In the genomic region with DNA sequence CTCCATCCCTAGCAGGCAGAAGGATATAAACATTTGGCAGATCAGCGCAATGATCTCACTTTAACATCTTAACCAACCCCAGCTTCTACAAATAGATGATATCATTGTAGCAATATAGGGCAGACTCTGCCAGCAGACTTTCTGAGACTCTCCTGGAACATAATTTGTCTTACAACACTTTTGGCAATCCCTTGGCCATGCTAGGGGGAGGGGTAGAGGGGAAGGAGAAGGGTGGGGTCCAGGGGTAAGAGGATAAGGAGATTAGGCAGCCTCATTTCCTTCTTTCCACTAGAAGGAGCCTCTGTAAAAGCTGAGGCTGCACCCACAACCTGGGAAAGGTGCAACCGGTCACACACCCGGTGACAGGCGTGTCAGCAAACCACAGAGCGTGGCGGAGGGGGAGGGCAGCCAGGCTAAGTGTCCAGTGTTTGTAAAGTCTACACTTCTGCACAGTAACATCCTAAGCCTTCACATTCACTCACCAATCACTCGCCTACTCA, we compare ENCODE assay signal across 10 cellular contexts. TPM values are rescaled to one million over a fixed set of nuclear protein-coding genes. Genes with fewer than 3 reads are reported as not detected.
DNase-seq lines count a peak whose midpoint lies in the region; ATAC-seq lines count a peak whose summit lies in the region.
"Had no signal": no experiment of that assay in that cellular context is flagged by ENCODE, and none has a peak within 500 bp of the region (broad histone marks: within the 10 kb centered on the region; RNA-seq: fewer than 3 reads in every experiment).

No MANE protein-coding gene starts in this region.

- H3K27me3 ChIP-seq in trophoblast cell (ENCODE audit: insufficient read depth, low read length), result no peaks in the 10 kb centered on the region
- H3K27me3 ChIP-seq: dorsolateral prefrontal cortex had no signal

- H4K8ac ChIP-seq in trophoblast cell (ENCODE audit: low read depth, low read length), result no peak overlapping the region

- no peak overlapping the region for H4K12ac ChIP-seq in trophoblast cell (ENCODE audit: low read depth, low read length)

- no peak overlapping the region for H3K4ac ChIP-seq in trophoblast cell (ENCODE audit: low read depth, low read length)

- H3K9me3 ChIP-seq in trophoblast cell (ENCODE audit: insufficient read depth, low read depth, low read length), result peaks cover 3% of the 10 kb centered on the region

- H2BK120ac ChIP-seq in trophoblast cell (ENCODE audit: insufficient read depth, low read length, poor library complexity), result no peak overlapping the region

- peaks cover 4% of the 10 kb centered on the region in 2 experiments for H3K4me1 ChIP-seq in trophoblast cell (ENCODE audit: control insufficient read depth in 1 of 2, insufficient read depth in 2 of 2, low read length in 2 of 2)

- H3K23ac ChIP-seq in trophoblast cell (ENCODE audit: low read length), result no peak overlapping the region

- no peak overlapping the region for H2BK5ac ChIP-seq in trophoblast cell (ENCODE audit: low read depth, low read length, poor library complexity)

- peaks cover 2% of the 10 kb centered on the region for H3K79me1 ChIP-seq in trophoblast cell (ENCODE audit: low read length)

- H3K18ac ChIP-seq in trophoblast cell (ENCODE audit: low read length), result no peak overlapping the region

- no peak overlapping the region for H4K91ac ChIP-seq in trophoblast cell (ENCODE audit: low read depth, low read length)

- no peak overlapping the region for H3K27ac ChIP-seq in trophoblast cell (ENCODE audit: low read depth, low read length)

- H2BK12ac ChIP-seq in trophoblast cell (ENCODE audit: low read length), result no peak overlapping the region

- WGBS in trophoblast cell (ENCODE audit: extremely low coverage, insufficient coverage, insufficient read length), result no CpG with 5 or more reads among the region's 7 CpGs

- H3K36me3 ChIP-seq in trophoblast cell (ENCODE audit: control insufficient read depth in 1 of 2, insufficient read depth in 2 of 2, low read length in 2 of 2), result no peaks in the 10 kb centered on the region

- no peak overlapping the region for H2AFZ ChIP-seq in trophoblast cell (ENCODE audit: insufficient read depth, low read length, poor library complexity)

- no peak overlapping the region for H3K9ac ChIP-seq in trophoblast cell (ENCODE audit: low read length)

- H2AK5ac ChIP-seq in trophoblast cell (ENCODE audit: low read length), result no peak overlapping the region

- H3K4me3 ChIP-seq in trophoblast cell (ENCODE audit: low read depth, low read length), result peak overlapping the region; percentile 34
- H3K4me3 ChIP-seq: dorsolateral prefrontal cortex had no signal

- H3K14ac ChIP-seq in trophoblast cell (ENCODE audit: low read length), result no peak overlapping the region

- DNase-seq in Daoy (ENCODE audit: low read depth) (peak; percentile 27), NCI-H510A treated with DMSO at 0.1 percent for 48 hours (lab: John Stamatoyannopoulos, UW) (peak; percentile 59), dedifferentiated amniotic fluid mesenchymal stem cell (ENCODE audit: extremely low spot score) (peak; percentile 60), trophoblast cell (no peak), cerebellar cortex (ENCODE audit: low spot score) (no peak)
- DNase-seq: NCI-H2227 treated with DMSO at 0.1 percent for 48 hours, posterior cingulate gyrus had no signal

- no peaks in the 10 kb centered on the region for H3K79me2 ChIP-seq in trophoblast cell (ENCODE audit: control insufficient read depth, insufficient read depth, low read length, poor library complexity)

- ATAC-seq in GM18519 (IDR thresholded peaks at IDR 0.05; ENCODE audit: low FRiP score, unreplicated experiment), result no peak
- ATAC-seq in GM21619 (IDR thresholded peaks at IDR 0.05; ENCODE audit: unreplicated experiment), result no peak

- H3K4me2 ChIP-seq in trophoblast cell (ENCODE audit: low read length), result no peak overlapping the region

RNA-seq across cellular contexts. Expression of gene UBAC2, which starts 8.7 kb away (rescaled TPM):
- 20.9 and 24.2 TPM in 2 replicates for total RNA-seq in Daoy (2014; rRNA removed; shearing (Covaris generic))
- polyA plus RNA-seq in trophoblast cell (2013), result 63.6 and 64.8 TPM in 2 replicates

Comparison
In these comparisons a context has a peak if more than half of its experiments do, and no peak if none do; other contexts are left out.
1. DNase-seq: peak in Daoy (single experiment), NCI-H510A treated with DMSO at 0.1 percent for 48 hours (single experiment) and dedifferentiated amniotic fluid mesenchymal stem cell (single experiment); none in trophoblast cell (0 of 2) and cerebellar cortex (single experiment).